Comparison of ENCODE assay signal across 21 cellular contexts in the genomic region with DNA sequence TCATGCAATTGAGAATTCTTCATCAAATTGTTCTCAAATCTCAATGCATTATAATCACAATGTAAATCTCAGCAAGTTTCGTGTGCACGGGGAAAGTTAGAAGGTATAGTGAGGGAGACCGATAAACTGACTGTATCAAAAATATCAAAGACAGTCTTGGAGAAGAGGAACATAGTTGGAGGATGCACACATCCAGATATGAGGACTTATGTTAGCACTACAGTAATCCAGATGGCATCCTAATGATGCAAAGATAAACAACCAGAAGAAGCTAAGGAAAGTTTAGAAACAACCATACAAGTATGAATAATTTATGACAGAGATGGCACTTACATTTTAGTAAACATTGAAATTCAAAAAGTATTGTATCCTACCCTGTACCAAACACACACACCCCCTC.
DNase-seq lines count a peak whose midpoint lies in the region; ATAC-seq and TF ChIP-seq lines count a peak whose summit lies in the region.
"Had no signal": no experiment of that assay in that cellular context is flagged by ENCODE, and none has a peak within 500 bp of the region (broad histone marks: within the 10 kb centered on the region; RNA-seq: fewer than 3 reads in every experiment).

No MANE protein-coding gene starts in this region.

- H3K9me2 ChIP-seq in PC-3 (replicated peaks; ENCODE audit: low read length), result no peaks in the 10 kb centered on the region

- H3K4me1 Mint-ChIP-seq in activated CD4-positive, alpha-beta memory T cell treated with anti-CD3 and anti-CD28 coated beads for 36 hours (ENCODE audit: low read depth), result no peaks in the 10 kb centered on the region
- H3K4me1 Mint-ChIP-seq: B cell, IgD-negative memory B cell had no signal

- H3K4me3 ChIP-seq in PC-3 (ENCODE audit: low read length), result no peak overlapping the region
- no peak overlapping the region for H3K4me3 ChIP-seq in choroid plexus epithelial cell (ENCODE audit: low read depth, low read length)
- H3K4me3 ChIP-seq in prostate gland, result no peak overlapping the region
- H3K4me3 ChIP-seq: BLaER1 treated with 17β-estradiol and CSF1 and Interleukin-3, amounts not matched to agents 10 nM and 100 nM; GM12878 had no signal

- no peak for ATAC-seq in PC-3
- ATAC-seq: CD8-positive, alpha-beta T cell; GM12878; HCT116 had no signal

- WGBS in prostate gland, result 95% methylated on average over 3 of the region's 3 CpGs

- no peaks in the 10 kb centered on the region for H3K27me3 Mint-ChIP-seq in activated CD4-positive, alpha-beta memory T cell treated with anti-CD3 and anti-CD28 coated beads for 36 hours
- H3K27me3 Mint-ChIP-seq: B cell, IgD-negative memory B cell had no signal

- H3K36me3 ChIP-seq in PC-3 (ENCODE audit: low read depth, low read length) (no peaks in the 10 kb centered on the region), prostate gland (no peaks in the 10 kb centered on the region)
- H3K36me3 ChIP-seq: BLaER1 treated with 17β-estradiol and CSF1 and Interleukin-3, amounts not matched to agents 10 nM and 100 nM had no signal

- H3K9ac ChIP-seq in PC-3 (ENCODE audit: low read length), result no peak overlapping the region
- H3K9ac ChIP-seq: BLaER1 treated with 17β-estradiol and CSF1 and Interleukin-3, amounts not matched to agents 10 nM and 100 nM had no signal

- H3K9me3 ChIP-seq in PC-3 (ENCODE audit: low read length) (no peaks in the 10 kb centered on the region), prostate gland (no peaks in the 10 kb centered on the region)
- H3K9me3 ChIP-seq: BLaER1 treated with 17β-estradiol and CSF1 and Interleukin-3, amounts not matched to agents 10 nM and 100 nM had no signal

- no TSS peak for BruUV-seq in PC-3 (replicated peaks; lab: Mats Ljungman, UMichigan)

- H3K4me2 ChIP-seq in PC-3 (ENCODE audit: low read length), result no peak overlapping the region
- H3K4me2 ChIP-seq: BLaER1 treated with 17β-estradiol and CSF1 and Interleukin-3, amounts not matched to agents 10 nM and 100 nM had no signal

- CTCF ChIA-PET in PC-3 (lab: Charles Lee), result no interaction called here
- CTCF ChIA-PET in activated CD4-positive, alpha-beta memory T cell treated with anti-CD3 and anti-CD28 coated beads for 36 hours (lab: Charles Lee), result no interaction called here

- TF ChIP-seq CTCF in PC-3 (conservative IDR thresholded peaks at IDR 0.05; ENCODE audit: low read depth, low read length), result no peak
- no peak for TF ChIP-seq CTCF in choroid plexus epithelial cell (conservative IDR thresholded peaks at IDR 0.05; ENCODE audit: low read depth, low read length)
- no peak for TF ChIP-seq CTCF in prostate gland (IDR thresholded peaks at IDR 0.05)

- no peaks in the 10 kb centered on the region for H4K20me1 ChIP-seq in PC-3 (ENCODE audit: low read length)
- H4K20me1 ChIP-seq: BLaER1 treated with 17β-estradiol and CSF1 and Interleukin-3, amounts not matched to agents 10 nM and 100 nM had no signal

- H3K27me3 ChIP-seq in PC-3 (ENCODE audit: low read length), result no peaks in the 10 kb centered on the region
- H3K27me3 ChIP-seq in prostate gland (replicated peaks; ENCODE audit: insufficient read depth), result no peaks in the 10 kb centered on the region
- H3K27me3 ChIP-seq: BLaER1 treated with 17β-estradiol and CSF1 and Interleukin-3, amounts not matched to agents 10 nM and 100 nM had no signal

- H3K4me1 ChIP-seq in PC-3 (ENCODE audit: insufficient read depth, low read length) (no peaks in the 10 kb centered on the region), prostate gland (replicated peaks) (no peaks in the 10 kb centered on the region)
- H3K4me1 ChIP-seq: BLaER1 treated with 17β-estradiol and CSF1 and Interleukin-3, amounts not matched to agents 10 nM and 100 nM had no signal

- no peaks in the 10 kb centered on the region for H3K36me3 Mint-ChIP-seq in activated CD4-positive, alpha-beta memory T cell treated with anti-CD3 and anti-CD28 coated beads for 36 hours
- H3K36me3 Mint-ChIP-seq: CD8-positive, alpha-beta T cell; IgD-negative memory B cell had no signal

- no peak overlapping the region for H2AFZ ChIP-seq in PC-3 (ENCODE audit: low read length)

- no peak for TF ChIP-seq POLR2A in prostate gland (IDR thresholded peaks at IDR 0.05)

- POLR2A ChIA-PET in PC-3 (lab: Charles Lee; ENCODE audit: unreplicated experiment), result no interaction called here
- POLR2A ChIA-PET in activated CD4-positive, alpha-beta memory T cell treated with anti-CD3 and anti-CD28 coated beads for 36 hours (lab: Charles Lee), result no interaction called here

- DNase-seq in AG08396 (ENCODE audit: low spot score) (peak; percentile 10), PC-3 (peak; percentile 14), choroid plexus epithelial cell (ENCODE audit: low read depth) (peak; percentile 0), non-pigmented ciliary epithelial cell (ENCODE audit: low read depth) (peak; percentile 5), prostate gland (ENCODE audit: low spot score) (no peak), NCI-H1694 (lab: John Stamatoyannopoulos, UW) (no peak)
- no peak for DNase-seq in activated CD4-positive, alpha-beta memory T cell treated with anti-CD3 and anti-CD28 coated beads for 36 hours
- DNase-seq: Calu3; CD8-positive, alpha-beta T cell; DND-41; EL; GOT3; H7; HFFc6 had no signal

- H3K9me3 Mint-ChIP-seq in activated CD4-positive, alpha-beta memory T cell treated with anti-CD3 and anti-CD28 coated beads for 36 hours, result no peaks in the 10 kb centered on the region
- H3K9me3 Mint-ChIP-seq: CD8-positive, alpha-beta T cell; IgD-negative memory B cell had no signal

- no peak overlapping the region for H3K27ac ChIP-seq in PC-3 (ENCODE audit: low read length)
- no peak overlapping the region for H3K27ac ChIP-seq in prostate gland
- H3K27ac ChIP-seq: 22Rv1; BLaER1 treated with 17β-estradiol and CSF1 and Interleukin-3, amounts not matched to agents 10 nM and 100 nM; HL-60 had no signal

- H3K79me2 ChIP-seq in PC-3 (ENCODE audit: low read length), result no peaks in the 10 kb centered on the region

- no peak overlapping the region for H3K27ac Mint-ChIP-seq in activated CD4-positive, alpha-beta memory T cell treated with anti-CD3 and anti-CD28 coated beads for 36 hours
- H3K27ac Mint-ChIP-seq: B cell; CD8-positive, alpha-beta T cell; HFFc6; IgD-negative memory B cell had no signal

- H3F3A ChIP-seq in PC-3 (ENCODE audit: low read length, unreplicated experiment), result no peaks in the 10 kb centered on the region

- no peak overlapping the region for H3K4me3 Mint-ChIP-seq in activated CD4-positive, alpha-beta memory T cell treated with anti-CD3 and anti-CD28 coated beads for 36 hours
- H3K4me3 Mint-ChIP-seq: B cell; CD8-positive, alpha-beta T cell; HFFc6; IgD-negative memory B cell had no signal

- intact Hi-C loops in PC-3 (cut with micrococcal nuclease), result no loop called here
- intact Hi-C loops in prostate gland (cut with DNase I), result no loop called here
- intact Hi-C loops in activated CD4-positive, alpha-beta memory T cell treated with anti-CD3 and anti-CD28 coated beads for 36 hours (cut with micrococcal nuclease), result no loop called here

Comparison
In these comparisons a context has a peak if more than half of its experiments do, and no peak if none do; other contexts are left out.
1. DNase-seq: peak in AG08396 (single experiment), PC-3 (single experiment), choroid plexus epithelial cell (single experiment) and non-pigmented ciliary epithelial cell (single experiment); none in prostate gland (single experiment), NCI-H1694 (single experiment) and activated CD4-positive, alpha-beta memory T cell treated with anti-CD3 and anti-CD28 coated beads for 36 hours (single experiment).